2 cellular contexts compared by ENCODE assay signal in the genomic region with DNA sequence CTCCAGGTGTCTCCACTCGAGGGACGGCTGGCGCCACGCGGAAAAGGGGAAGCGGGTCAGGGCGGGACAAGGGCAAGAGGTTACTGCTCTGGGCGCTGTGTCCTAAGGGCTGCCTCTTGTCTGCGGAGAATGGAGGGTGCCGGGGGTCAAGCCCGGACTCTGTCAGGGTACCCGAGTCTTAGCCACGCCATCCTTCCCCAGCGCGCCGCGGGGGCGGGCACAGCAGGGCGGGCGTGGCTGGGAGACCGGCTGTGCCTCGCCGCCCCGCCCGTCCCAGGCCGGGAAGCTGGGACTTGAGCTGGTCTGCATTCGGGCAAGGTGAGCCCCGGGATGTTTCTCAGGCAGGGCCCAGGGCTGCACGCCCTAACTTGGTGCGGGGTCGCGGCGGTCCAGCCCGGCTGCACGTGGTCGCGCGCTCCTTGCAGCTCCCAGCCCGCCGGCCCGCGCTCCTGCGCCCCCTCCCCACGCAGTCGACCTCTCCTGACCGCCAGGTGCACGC.
TF ChIP-seq lines count a peak whose summit lies in the region.

No MANE protein-coding gene starts in this region.

TF ChIP-seq in GM23338, 12 proteins besides CTCF, POLR2A, EP300 and RAD21:
- TF ChIP-seq STAT1 (IDR thresholded peaks at IDR 0.05; ENCODE audit: unreplicated experiment) (no peak), EZH2phosphoT487 (IDR thresholded peaks at IDR 0.05; ENCODE audit: unreplicated experiment) (no peak), POLR2AphosphoS5 (IDR thresholded peaks at IDR 0.05; ENCODE audit: low read depth) (no peak), JUNB (IDR thresholded peaks at IDR 0.05; ENCODE audit: unreplicated experiment) (no peak), EZH2 (IDR thresholded peaks at IDR 0.05; ENCODE audit: low read depth, unreplicated experiment) (no peak), CREB1 (CRISPR knock-in tag; IDR thresholded peaks at IDR 0.05; ENCODE audit: low read depth) (no peak)
- TF ChIP-seq, protein P1, sequence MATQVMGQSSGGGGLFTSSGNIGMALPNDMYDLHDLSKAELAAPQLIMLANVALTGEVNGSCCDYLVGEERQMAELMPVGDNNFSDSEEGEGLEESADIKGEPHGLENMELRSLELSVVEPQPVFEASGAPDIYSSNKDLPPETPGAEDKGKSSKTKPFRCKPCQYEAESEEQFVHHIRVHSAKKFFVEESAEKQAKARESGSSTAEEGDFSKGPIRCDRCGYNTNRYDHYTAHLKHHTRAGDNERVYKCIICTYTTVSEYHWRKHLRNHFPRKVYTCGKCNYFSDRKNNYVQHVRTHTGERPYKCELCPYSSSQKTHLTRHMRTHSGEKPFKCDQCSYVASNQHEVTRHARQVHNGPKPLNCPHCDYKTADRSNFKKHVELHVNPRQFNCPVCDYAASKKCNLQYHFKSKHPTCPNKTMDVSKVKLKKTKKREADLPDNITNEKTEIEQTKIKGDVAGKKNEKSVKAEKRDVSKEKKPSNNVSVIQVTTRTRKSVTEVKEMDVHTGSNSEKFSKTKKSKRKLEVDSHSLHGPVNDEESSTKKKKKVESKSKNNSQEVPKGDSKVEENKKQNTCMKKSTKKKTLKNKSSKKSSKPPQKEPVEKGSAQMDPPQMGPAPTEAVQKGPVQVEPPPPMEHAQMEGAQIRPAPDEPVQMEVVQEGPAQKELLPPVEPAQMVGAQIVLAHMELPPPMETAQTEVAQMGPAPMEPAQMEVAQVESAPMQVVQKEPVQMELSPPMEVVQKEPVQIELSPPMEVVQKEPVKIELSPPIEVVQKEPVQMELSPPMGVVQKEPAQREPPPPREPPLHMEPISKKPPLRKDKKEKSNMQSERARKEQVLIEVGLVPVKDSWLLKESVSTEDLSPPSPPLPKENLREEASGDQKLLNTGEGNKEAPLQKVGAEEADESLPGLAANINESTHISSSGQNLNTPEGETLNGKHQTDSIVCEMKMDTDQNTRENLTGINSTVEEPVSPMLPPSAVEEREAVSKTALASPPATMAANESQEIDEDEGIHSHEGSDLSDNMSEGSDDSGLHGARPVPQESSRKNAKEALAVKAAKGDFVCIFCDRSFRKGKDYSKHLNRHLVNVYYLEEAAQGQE (IDR thresholded peaks at IDR 0.05; ENCODE audit: unreplicated experiment): no peak
- TF ChIP-seq, protein P2, sequence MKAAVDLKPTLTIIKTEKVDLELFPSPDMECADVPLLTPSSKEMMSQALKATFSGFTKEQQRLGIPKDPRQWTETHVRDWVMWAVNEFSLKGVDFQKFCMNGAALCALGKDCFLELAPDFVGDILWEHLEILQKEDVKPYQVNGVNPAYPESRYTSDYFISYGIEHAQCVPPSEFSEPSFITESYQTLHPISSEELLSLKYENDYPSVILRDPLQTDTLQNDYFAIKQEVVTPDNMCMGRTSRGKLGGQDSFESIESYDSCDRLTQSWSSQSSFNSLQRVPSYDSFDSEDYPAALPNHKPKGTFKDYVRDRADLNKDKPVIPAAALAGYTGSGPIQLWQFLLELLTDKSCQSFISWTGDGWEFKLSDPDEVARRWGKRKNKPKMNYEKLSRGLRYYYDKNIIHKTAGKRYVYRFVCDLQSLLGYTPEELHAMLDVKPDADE (IDR thresholded peaks at IDR 0.05): no peak

TF ChIP-seq in SK-N-SH, 30 proteins besides CTCF, POLR2A, EP300 and RAD21:
- TF ChIP-seq CHD2 (IDR thresholded peaks at IDR 0.05; ENCODE audit: low read length, partially characterized antibody) (no peak), SIN3A (IDR thresholded peaks at IDR 0.05; ENCODE audit: borderline replicate concordance, low read depth, low read length) (no peak), TEAD4 (IDR thresholded peaks at IDR 0.05; ENCODE audit: borderline replicate concordance, insufficient read depth) (no peak), FOSL2 (IDR thresholded peaks at IDR 0.05; ENCODE audit: borderline replicate concordance, low read depth) (no peak), GATA2 (CRISPR knock-in tag; IDR thresholded peaks at IDR 0.05) (no peak), NRF1 (IDR thresholded peaks at IDR 0.05; ENCODE audit: low read depth, low read length) (no peak), RCOR1 (IDR thresholded peaks at IDR 0.05; ENCODE audit: low read length) (no peak)
- TF ChIP-seq, protein P3, sequence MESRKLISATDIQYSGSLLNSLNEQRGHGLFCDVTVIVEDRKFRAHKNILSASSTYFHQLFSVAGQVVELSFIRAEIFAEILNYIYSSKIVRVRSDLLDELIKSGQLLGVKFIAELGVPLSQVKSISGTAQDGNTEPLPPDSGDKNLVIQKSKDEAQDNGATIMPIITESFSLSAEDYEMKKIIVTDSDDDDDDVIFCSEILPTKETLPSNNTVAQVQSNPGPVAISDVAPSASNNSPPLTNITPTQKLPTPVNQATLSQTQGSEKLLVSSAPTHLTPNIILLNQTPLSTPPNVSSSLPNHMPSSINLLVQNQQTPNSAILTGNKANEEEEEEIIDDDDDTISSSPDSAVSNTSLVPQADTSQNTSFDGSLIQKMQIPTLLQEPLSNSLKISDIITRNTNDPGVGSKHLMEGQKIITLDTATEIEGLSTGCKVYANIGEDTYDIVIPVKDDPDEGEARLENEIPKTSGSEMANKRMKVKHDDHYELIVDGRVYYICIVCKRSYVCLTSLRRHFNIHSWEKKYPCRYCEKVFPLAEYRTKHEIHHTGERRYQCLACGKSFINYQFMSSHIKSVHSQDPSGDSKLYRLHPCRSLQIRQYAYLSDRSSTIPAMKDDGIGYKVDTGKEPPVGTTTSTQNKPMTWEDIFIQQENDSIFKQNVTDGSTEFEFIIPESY (IDR thresholded peaks at IDR 0.05; ENCODE audit: borderline replicate concordance, low read depth): no peak
- TF ChIP-seq, protein P4, sequence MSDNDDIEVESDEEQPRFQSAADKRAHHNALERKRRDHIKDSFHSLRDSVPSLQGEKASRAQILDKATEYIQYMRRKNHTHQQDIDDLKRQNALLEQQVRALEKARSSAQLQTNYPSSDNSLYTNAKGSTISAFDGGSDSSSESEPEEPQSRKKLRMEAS (IDR thresholded peaks at IDR 0.05; ENCODE audit: low read depth): no peak
